ENCODE assay signal across 19 cellular contexts in genomic region chr22:23053912-23054530, GRCh38. TPM values are rescaled to one million over a fixed set of nuclear protein-coding genes. Genes with fewer than 3 reads are reported as not detected.
DNase-seq lines count a peak whose midpoint lies in the region; ATAC-seq and TF ChIP-seq lines count a peak whose summit lies in the region.
"Had no signal": no experiment of that assay in that cellular context is flagged by ENCODE, and none has a peak within 500 bp of the region (broad histone marks: within the 10 kb centered on the region; RNA-seq: fewer than 3 reads in every experiment).

No MANE protein-coding gene starts in this region.

- no peaks in the 10 kb centered on the region for H3K4me1 ChIP-seq in uterus
- H3K4me1 ChIP-seq: psoas muscle had no signal

- H3K36me3 Mint-ChIP-seq in activated T-cell treated with anti-CD3 and anti-CD28 coated beads, Interleukin-2, amount 50 U/mL, for 24 hours (ENCODE audit: low read depth): no peaks in the 10 kb centered on the region
- H3K36me3 Mint-ChIP-seq: mesothelial cell of epicardium had no signal

- peak overlapping the region; percentile 16 for H3K4me2 ChIP-seq in SU-DHL-6 (ENCODE audit: low read depth, low read length, poor library complexity, severe bottlenecking)

- ATAC-seq in GM19023 (IDR thresholded peaks at IDR 0.05; ENCODE audit: unreplicated experiment): peak; percentile 23
- ATAC-seq: psoas muscle had no signal

- H3K9ac ChIP-seq in SU-DHL-6 (ENCODE audit: low read length): no peak overlapping the region

- intact Hi-C loops in uterus (cut with DNase I; ENCODE audit: low total_unique reads): no loop called here

- H3K4me3 Mint-ChIP-seq in activated T-cell treated with anti-CD3 and anti-CD28 coated beads, Interleukin-2, amount 50 U/mL, for 24 hours: no peak overlapping the region
- H3K4me3 Mint-ChIP-seq: activated T-helper 1 cell treated with anti-CD3 and anti-CD28 coated beads, Interleukin-12 subunit alpha, Interleukin-12 subunit beta, Interleukin-2, Interleukin-4 antibody, amounts not matched to agents 30 ng/mL and 10 ng/mL and 1 ng/mL, durations not matched to agents 14 hours and 24 hours and 36 hours; dendritic cell treated with granulocyte-macrophage colony-stimulating factor and Interleukin-4, amounts not matched to agents 40 ng/mL and 50 ng/mL, for 4 days; mesothelial cell of epicardium had no signal

- no peak overlapping the region for H2AFZ ChIP-seq in SU-DHL-6 (ENCODE audit: low read depth, low read length, severe bottlenecking)

- no peaks in the 10 kb centered on the region for H3F3A ChIP-seq in SU-DHL-6 (ENCODE audit: insufficient read depth)

- DNase-seq in activated T-cell treated with anti-CD3 and anti-CD28 coated beads, Interleukin-2, amount 50 U/mL, for 1 hour: peak; percentile 6
- no peak for DNase-seq in activated T-cell treated with anti-CD3 and anti-CD28 coated beads, Interleukin-2, amount 50 U/mL, for 24 hours
- peak; percentile 68 for DNase-seq in mesenteric fat pad (ENCODE audit: low spot score)
- no peak for DNase-seq in uterus
- DNase-seq in COLO829 (ENCODE audit: low spot score): no peak
- no peak for DNase-seq in NCI-H2171 treated with DMSO at 0.1 percent for 48 hours (lab: John Stamatoyannopoulos, UW)
- DNase-seq: GDM1; hypothalamus; kidney glomerular epithelial cell; NCI-H1930; SIG-M5; stimulated activated CD4-positive, alpha-beta T cell treated with anti-CD3 and anti-CD28 coated beads, Interleukin-4, amount 100 ng/mL, for 24 hours; T-helper 1 cell had no signal

- H4K20me1 ChIP-seq in SU-DHL-6 (ENCODE audit: low read depth, low read length): no peaks in the 10 kb centered on the region

- peaks cover 7% of the 10 kb centered on the region; the same call in 1 of the 2 replicates for H3K9me3 ChIP-seq in SU-DHL-6 (ENCODE audit: insufficient read depth, low read length)
- peaks cover 0 to 7% of the 10 kb centered on the region in 2 donors for H3K9me3 ChIP-seq in uterus

- H3K9me2 ChIP-seq in SU-DHL-6 (replicated peaks; ENCODE audit: insufficient read depth, low read length): no peaks in the 10 kb centered on the region

- no peak overlapping the region for H3K27ac ChIP-seq in SU-DHL-6 (ENCODE audit: low read depth, low read length)
- no peak overlapping the region for H3K27ac ChIP-seq in uterus
- H3K27ac ChIP-seq: psoas muscle had no signal

- TF ChIP-seq CTCF in SU-DHL-6 (IDR thresholded peaks at IDR 0.05; ENCODE audit: insufficient read depth, low read length, poor library complexity, severe bottlenecking) (no peak), uterus (IDR thresholded peaks at IDR 0.05) (no peak)

- peaks cover 9% of the 10 kb centered on the region for H3K9me3 Mint-ChIP-seq in activated T-cell treated with anti-CD3 and anti-CD28 coated beads, Interleukin-2, amount 50 U/mL, for 24 hours
- H3K9me3 Mint-ChIP-seq: dendritic cell treated with granulocyte-macrophage colony-stimulating factor and Interleukin-4, amounts not matched to agents 40 ng/mL and 50 ng/mL, for 4 days had no signal

- peaks cover 17% of the 10 kb centered on the region for H3K27me3 Mint-ChIP-seq in activated T-cell treated with anti-CD3 and anti-CD28 coated beads, Interleukin-2, amount 50 U/mL, for 24 hours

- H3K4me3 ChIP-seq in SU-DHL-6 (ENCODE audit: insufficient read depth, low read length, poor library complexity, severe bottlenecking) (no peak overlapping the region), uterus (no peak overlapping the region)
- H3K4me3 ChIP-seq: psoas muscle had no signal

- H3K27ac Mint-ChIP-seq in activated T-cell treated with anti-CD3 and anti-CD28 coated beads, Interleukin-2, amount 50 U/mL, for 24 hours: no peak overlapping the region
- H3K27ac Mint-ChIP-seq: activated T-helper 1 cell treated with anti-CD3 and anti-CD28 coated beads, Interleukin-12 subunit alpha, Interleukin-12 subunit beta, Interleukin-2, Interleukin-4 antibody, amounts not matched to agents 30 ng/mL and 10 ng/mL and 1 ng/mL, durations not matched to agents 14 hours and 24 hours and 36 hours; dendritic cell treated with granulocyte-macrophage colony-stimulating factor and Interleukin-4, amounts not matched to agents 40 ng/mL and 50 ng/mL, for 4 days; mesothelial cell of epicardium had no signal

- H3K4me1 Mint-ChIP-seq in activated T-cell treated with anti-CD3 and anti-CD28 coated beads, Interleukin-2, amount 50 U/mL, for 24 hours (ENCODE audit: low read depth): peaks cover 3% of the 10 kb centered on the region
- H3K4me1 Mint-ChIP-seq: mesothelial cell of epicardium had no signal

- no peaks in the 10 kb centered on the region for H3K36me3 ChIP-seq in SU-DHL-6 (ENCODE audit: low read length)
- H3K36me3 ChIP-seq in uterus: no peaks in the 10 kb centered on the region

- H3K79me2 ChIP-seq in SU-DHL-6 (ENCODE audit: insufficient read depth, low read length): no peaks in the 10 kb centered on the region

- no peaks in the 10 kb centered on the region for H3K27me3 ChIP-seq in SU-DHL-6 (ENCODE audit: low read length)
- H3K27me3 ChIP-seq in uterus: no peaks in the 10 kb centered on the region

- TF ChIP-seq POLR2A in uterus (IDR thresholded peaks at IDR 0.05): no peak

RNA-seq across cellular contexts. Expression of gene GNAZ, which starts 16.3 kb away (rescaled TPM):
- total RNA-seq in mesenteric fat pad: 18.3 TPM
- 10 to 100 TPM in 2 of 4 donors, 1 to 10 TPM in 2; 5.6 to 21.6 (median 12.1) TPM for total RNA-seq in uterus

Comparison
In these comparisons a context has a peak if more than half of its experiments do, and no peak if none do; other contexts are left out.
1. DNase-seq: peak in activated T-cell treated with anti-CD3 and anti-CD28 coated beads, Interleukin-2, amount 50 U/mL, for 1 hour (single experiment) and mesenteric fat pad (single experiment); none in activated T-cell treated with anti-CD3 and anti-CD28 coated beads, Interleukin-2, amount 50 U/mL, for 24 hours (single experiment), uterus (0 of 2), COLO829 (single experiment) and NCI-H2171 treated with DMSO at 0.1 percent for 48 hours (single experiment).